ENCODE assay signal across 1 cellular context in the genomic region with DNA sequence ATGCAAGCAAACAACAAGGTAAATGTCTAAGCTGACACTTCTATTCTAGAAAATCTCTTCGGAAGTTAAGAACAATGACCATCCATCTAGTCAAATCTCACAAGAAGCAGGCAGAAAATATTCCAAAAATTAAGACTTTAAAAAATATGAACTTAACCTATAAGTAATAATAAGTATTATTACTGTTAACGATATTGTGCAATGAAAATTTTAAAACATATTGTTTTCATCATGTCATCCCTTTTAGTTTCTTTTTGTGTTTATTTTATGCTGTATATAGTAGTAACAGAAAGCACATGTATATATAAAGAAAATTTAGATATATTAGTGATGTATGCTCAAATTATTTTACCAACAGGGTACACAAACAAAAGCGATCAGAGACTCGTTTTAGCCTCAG.
TF ChIP-seq lines count a peak whose summit lies in the region.

No MANE protein-coding gene starts in this region.

TF ChIP-seq in endothelial cell of umbilical vein, 7 proteins besides CTCF, POLR2A, EP300 and RAD21 (continued from another document):
- TF ChIP-seq, protein P1, sequence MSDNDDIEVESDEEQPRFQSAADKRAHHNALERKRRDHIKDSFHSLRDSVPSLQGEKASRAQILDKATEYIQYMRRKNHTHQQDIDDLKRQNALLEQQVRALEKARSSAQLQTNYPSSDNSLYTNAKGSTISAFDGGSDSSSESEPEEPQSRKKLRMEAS (IDR thresholded peaks at IDR 0.05; ENCODE audit: insufficient read depth, insufficient read length), result no peak
- TF ChIP-seq JUN (IDR thresholded peaks at IDR 0.05; ENCODE audit: borderline replicate concordance, insufficient read depth, insufficient read length, low read depth), result no peak
